Comparison of ENCODE assay signal across 15 cellular contexts in genomic region chr17:2955931-2956582, GRCh38.
DNase-seq lines count a peak whose midpoint lies in the region; ATAC-seq, FAIRE-seq and TF ChIP-seq lines count a peak whose summit lies in the region.
"Had no signal": no experiment of that assay in that cellular context is flagged by ENCODE, and none has a peak within 500 bp of the region (broad histone marks: within the 10 kb centered on the region; RNA-seq: fewer than 3 reads in every experiment).

No MANE protein-coding gene starts in this region.

- TF ChIP-seq POLR2A in H1 (IDR thresholded peaks at IDR 0.05; ENCODE audit: control extremely low read depth in 1 of 2, low read depth in 2 of 2, low read length in 2 of 2): no peak
- no peak for TF ChIP-seq POLR2A in heart left ventricle (IDR thresholded peaks at IDR 0.05)

- H4K8ac ChIP-seq in H1 (ENCODE audit: extremely low read depth, insufficient read depth, low read length): no peak overlapping the region; the same call in 1 of the 2 replicates

- no peaks in the 10 kb centered on the region for H3K23me2 ChIP-seq in H1 (ENCODE audit: low read depth, low read length)

- intact Hi-C loops in heart left ventricle (cut with DNase I): no loop called here

- FAIRE-seq in H1 (lab: Jason Lieb, UNC): no peak
- FAIRE-seq: endometrium had no signal

- H3K23ac ChIP-seq in H1 (ENCODE audit: insufficient read length): no peak overlapping the region

- no peak overlapping the region for H3K14ac ChIP-seq in H1 (ENCODE audit: insufficient read length)

- no peak for TF ChIP-seq CTCF in H1 (IDR thresholded peaks at IDR 0.05; ENCODE audit: control extremely low read depth in 1 of 3, insufficient read depth in 1 of 3, low read depth in 1 of 3, low read length in 3 of 3)
- no peak for TF ChIP-seq CTCF in heart left ventricle (IDR thresholded peaks at IDR 0.05)

- peak overlapping the region; percentile 17 for H4K91ac ChIP-seq in H1 (replicated peaks; ENCODE audit: insufficient read length, low read length)

- TF ChIP-seq RAD21 in H1 (IDR thresholded peaks at IDR 0.05 in 1 of 2, conservative IDR thresholded peaks at IDR 0.05 in 1 of 2; ENCODE audit: low read depth in 2 of 2, low read length in 2 of 2): no peak

- ATAC-seq in heart left ventricle: no peak
- ATAC-seq in GM21390 (IDR thresholded peaks at IDR 0.05; ENCODE audit: unreplicated experiment): no peak
- ATAC-seq: gastrocnemius medialis; naive thymus-derived CD8-positive, alpha-beta T cell had no signal

- H4K5ac ChIP-seq in H1 (ENCODE audit: insufficient read length, low read depth, low read length): no peak overlapping the region

- no peak for TF ChIP-seq EP300 in H1 (IDR thresholded peaks at IDR 0.05; ENCODE audit: borderline replicate concordance in 1 of 2, low read depth in 2 of 2, low read length in 2 of 2)

- no peaks in the 10 kb centered on the region for H3K27me3 ChIP-seq in H1 (replicated peaks in 1 of 4; ENCODE audit: control insufficient read depth in 3 of 4, extremely low read depth in 1 of 4, insufficient read depth in 3 of 4, low read length in 3 of 4)
- no peaks in the 10 kb centered on the region for H3K27me3 ChIP-seq in heart left ventricle
- H3K27me3 ChIP-seq: gastrocnemius medialis had no signal

- H2BK12ac ChIP-seq in H1 (ENCODE audit: low read depth, low read length): no peak overlapping the region

- no peak overlapping the region for H3K56ac ChIP-seq in H1 (replicated peaks; ENCODE audit: insufficient read length, low read depth, low read length)

- H3K9me3 ChIP-seq in H1 (ENCODE audit: insufficient read depth in 2 of 2, low read depth in 1 of 2, low read length in 1 of 2) (no peaks in the 10 kb centered on the region), heart left ventricle (no peaks in the 10 kb centered on the region)
- H3K9me3 ChIP-seq: gastrocnemius medialis had no signal

- no peak overlapping the region for H3K4ac ChIP-seq in H1 (replicated peaks; ENCODE audit: insufficient read length, low read depth, low read length)

- CTCF ChIA-PET in H1 (lab: Charles Lee; ENCODE audit: partially characterized antibody): interaction anchor here (0.8 to 0.9 kb wide), 3 partner anchors 30 to 127 kb away, joined by 3 to 5 read pairs (median 3); no protein-coding TSS in a partner anchor

- no peak overlapping the region for H3K27ac ChIP-seq in H1 (ENCODE audit: low read depth, low read length)
- no peak overlapping the region for H3K27ac ChIP-seq in heart left ventricle
- H3K27ac ChIP-seq: gastrocnemius medialis had no signal

- H3K4me3 ChIP-seq in H1 (ENCODE audit: extremely low read depth in 1 of 4, insufficient read depth in 2 of 4, low read depth in 3 of 4, low read length in 4 of 4) (no peak overlapping the region), heart left ventricle (no peak overlapping the region)
- H3K4me3 ChIP-seq: gastrocnemius medialis, lung had no signal

- H3K36me3 ChIP-seq in H1 (ENCODE audit: control insufficient read depth in 2 of 4, insufficient read depth in 4 of 4, low read length in 3 of 4) (no peaks in the 10 kb centered on the region), heart left ventricle (no peaks in the 10 kb centered on the region)
- H3K36me3 ChIP-seq: gastrocnemius medialis had no signal

- WGBS in H1 (ENCODE audit: extremely low coverage in 1 of 2, insufficient coverage in 1 of 2, insufficient read length in 1 of 2, insufficient replicate concordance in 2 of 2, low coverage in 1 of 2, low lambda C conversion rate in 2 of 2, missing lambda C conversion rate in 1 of 2), 2 experiments: 84% methylated on average over 17 of the region's 17 CpGs; no CpG with 5 or more reads in 1 of the 2 experiments
- WGBS in heart left ventricle, 4 donors: 87 to 90% (median 89%) methylated on average over 17 of the region's 17 CpGs

- no peak overlapping the region; the same call in 1 of the 2 replicates for H2BK15ac ChIP-seq in H1 (ENCODE audit: low read length)

- H3K4me1 ChIP-seq in H1 (replicated peaks in 1 of 4; ENCODE audit: control insufficient read depth in 3 of 4, insufficient read depth in 4 of 4, low read length in 3 of 4) (peaks cover 2 to 23% (median 7%) of the 10 kb centered on the region in 4 experiments; a peak in 5 of 7 replicates), heart left ventricle (peaks cover 0 to 17% (median 0%) of the 10 kb centered on the region in 12 donors)
- H3K4me1 ChIP-seq: gastrocnemius medialis had no signal

- H3K18ac ChIP-seq in H1 (ENCODE audit: extremely low read depth, low read length): no peak overlapping the region

- no peak overlapping the region for H2BK5ac ChIP-seq in H1 (ENCODE audit: low read depth, low read length)

- no peak overlapping the region for H2BK20ac ChIP-seq in H1 (ENCODE audit: low read length)

- peaks cover 5 to 8% of the 10 kb centered on the region in 2 experiments for H4K20me1 ChIP-seq in H1 (replicated peaks in 1 of 2; ENCODE audit: control insufficient read depth in 1 of 2, insufficient read depth in 2 of 2, low read length in 2 of 2)

- H2BK120ac ChIP-seq in H1 (replicated peaks; ENCODE audit: low read depth, low read length): no peak overlapping the region

- peaks cover 0 to 23% of the 10 kb centered on the region in 2 experiments; a peak in 3 of 4 replicates for H3K79me2 ChIP-seq in H1 (ENCODE audit: control insufficient read depth in 1 of 2, insufficient read depth in 2 of 2, low read length in 2 of 2)

- H3K79me1 ChIP-seq in H1 (ENCODE audit: low read depth, low read length): peaks cover 2% of the 10 kb centered on the region; the same call in 1 of the 2 replicates

- H3K9ac ChIP-seq in H1 (replicated peaks in 1 of 4; ENCODE audit: extremely low read depth in 1 of 4, low read depth in 3 of 4, low read length in 3 of 4): no peak overlapping the region

- DNase-seq in D341Med (ENCODE audit: low spot score) (peak; percentile 74), NCI-H524 (lab: John Stamatoyannopoulos, UW) (peak; percentile 52 to 69), H1 (ENCODE audit: low read depth in 1 of 2, low spot score in 2 of 2) (no peak), retina (peak; percentile 35), germinal center (ENCODE audit: low spot score) (no peak), heart left ventricle (no peak)
- DNase-seq: central memory CD4-positive, alpha-beta T cell; DMS79 treated with DMSO at 0.1 percent for 48 hours; gastrocnemius medialis; naive thymus-derived CD8-positive, alpha-beta T cell; NCI-H1694 treated with DMSO at 0.1 percent for 48 hours; NCI-H510A had no signal

- H2AK5ac ChIP-seq in H1 (ENCODE audit: low read depth, low read length): peak overlapping the region; percentile 60; the same call in 1 of the 2 replicates

- H2AFZ ChIP-seq in H1 (ENCODE audit: low read length): no peak overlapping the region

- POLR2A ChIA-PET in H1 (lab: Charles Lee; ENCODE audit: partially characterized antibody): interaction anchor here (0.8 to 0.9 kb wide), 3 partner anchors 8 to 93 kb away, joined by 3 read pairs; no protein-coding TSS in a partner anchor

- H3K4me2 ChIP-seq in H1 (ENCODE audit: insufficient read depth in 1 of 2, low read depth in 2 of 2, low read length in 2 of 2): no peak overlapping the region

TF ChIP-seq in H1, 55 proteins besides CTCF, POLR2A, EP300 and RAD21:
- no peak for TF ChIP-seq EZH2 (IDR thresholded peaks at IDR 0.05; ENCODE audit: low read depth, low read length, severe bottlenecking)
- TF ChIP-seq CHD2 (IDR thresholded peaks at IDR 0.05; ENCODE audit: low read length): no peak
- no peak for TF ChIP-seq TAF7 (optimal IDR thresholded peaks at IDR 0.05; ENCODE audit: borderline replicate concordance, low read depth, low read length)
- TF ChIP-seq KDM1A (IDR thresholded peaks at IDR 0.05; ENCODE audit: borderline replicate concordance, low read length): no peak
- no peak for TF ChIP-seq SP2 (IDR thresholded peaks at IDR 0.05; ENCODE audit: low read length)
- TF ChIP-seq SIRT6 (IDR thresholded peaks at IDR 0.05; ENCODE audit: low read length): no peak
- TF ChIP-seq HDAC6 (IDR thresholded peaks at IDR 0.05; ENCODE audit: low read depth, low read length): no peak
- no peak for TF ChIP-seq SAP30 (IDR thresholded peaks at IDR 0.05; ENCODE audit: insufficient read depth, insufficient replicate concordance, low read length)

Comparison
In these comparisons a context has a peak if more than half of its experiments do, and no peak if none do; other contexts are left out.
1. DNase-seq: peak in D341Med (single experiment), NCI-H524 (2 of 2) and retina (single experiment); none in H1 (0 of 2), germinal center (single experiment) and heart left ventricle (0 of 5).